In the genomic region with DNA sequence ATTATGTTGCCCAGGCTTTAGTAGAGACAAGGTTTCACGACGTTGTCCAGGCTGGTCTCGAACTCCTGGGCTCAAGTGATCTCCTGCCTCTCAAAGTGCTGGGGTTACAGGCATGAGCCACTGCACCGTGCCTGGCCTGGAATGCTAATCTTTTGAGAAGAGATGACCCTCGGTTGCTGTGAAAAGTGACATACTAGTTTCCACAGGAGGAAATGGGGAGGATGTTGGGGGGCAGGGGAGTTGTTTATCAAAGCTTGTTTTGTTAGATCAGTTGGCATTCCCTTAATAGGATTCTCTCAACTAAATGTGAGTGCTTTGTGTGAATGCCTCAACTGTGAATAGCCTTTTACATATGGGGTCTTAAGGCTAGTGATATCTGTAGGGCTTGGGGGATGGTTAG, we compare ENCODE assay signal across 11 cellular contexts. TPM values are rescaled to one million over a fixed set of nuclear protein-coding genes. Genes with fewer than 3 reads are reported as not detected.
DNase-seq lines count a peak whose midpoint lies in the region; ATAC-seq, FAIRE-seq and TF ChIP-seq lines count a peak whose summit lies in the region.
"Had no signal": no experiment of that assay in that cellular context is flagged by ENCODE, and none has a peak within 500 bp of the region (broad histone marks: within the 10 kb centered on the region; RNA-seq: fewer than 3 reads in every experiment).

No MANE protein-coding gene starts in this region.

- no peak overlapping the region for H2BK120ac ChIP-seq in mesendoderm (ENCODE audit: low read depth, low read length)

- H3K27me3 ChIP-seq in CD8-positive, alpha-beta memory T cell (ENCODE audit: insufficient read depth, low read length, poor library complexity, severe bottlenecking): no peaks in the 10 kb centered on the region
- H3K27me3 ChIP-seq in mesendoderm (ENCODE audit: insufficient read depth, low read length, poor library complexity) (no peaks in the 10 kb centered on the region), gastroesophageal sphincter (no peaks in the 10 kb centered on the region), thyroid gland (no peaks in the 10 kb centered on the region)

- POLR2A ChIA-PET in CD8-positive, alpha-beta memory T cell (lab: Charles Lee): interaction anchor here (0.7 to 2.7 kb wide), 2 partner anchors 17 to 465 kb away, joined by 8 to 24 read pairs; a partner anchor contains a TSS
- POLR2A ChIA-PET in HEK293 (lab: Yijun Ruan, JAX): interaction anchor here (0.6 to 3.1 kb wide), 4 partner anchors 11 to 774 kb away, joined by 3 to 22 read pairs (median 5); a partner anchor contains a TSS
- POLR2A ChIA-PET in activated CD8-positive, alpha-beta T cell treated with anti-CD3 and anti-CD28 coated beads, Interleukin-2, amount 10 ng/mL, durations not matched to agents 7 days and 5 days (lab: Charles Lee): interaction anchor here (0.7 to 6.3 kb wide), 2 partner anchors 18 to 65 kb away, joined by 8 to 64 read pairs; a partner anchor contains a TSS

- no peak overlapping the region for H3K4me3 ChIP-seq in CD8-positive, alpha-beta memory T cell (ENCODE audit: low read length)
- H3K4me3 ChIP-seq in HEK293 (ENCODE audit: low read depth, low read length): no peak overlapping the region
- H3K4me3 ChIP-seq in mesendoderm (ENCODE audit: low read length): no peak overlapping the region
- no peak overlapping the region for H3K4me3 ChIP-seq in kidney (ENCODE audit: low read length in 2 of 2)
- H3K4me3 ChIP-seq in gastroesophageal sphincter: no peak overlapping the region
- H3K4me3 ChIP-seq in thyroid gland (replicated peaks in 1 of 3): no peak overlapping the region

- H3K79me2 ChIP-seq in mesendoderm (ENCODE audit: control insufficient read depth, insufficient read depth, low read length): peaks cover 54% of the 10 kb centered on the region
- H3K79me2 ChIP-seq: parathyroid adenoma had no signal

- TF ChIP-seq CTCF in HEK293 (tag by site-specific recombination; IDR thresholded peaks at IDR 0.05): no peak
- no peak for TF ChIP-seq CTCF in kidney (IDR thresholded peaks at IDR 0.05; ENCODE audit: borderline replicate concordance, extremely low read depth, insufficient read depth)
- TF ChIP-seq CTCF in gastroesophageal sphincter (IDR thresholded peaks at IDR 0.05): no peak
- TF ChIP-seq CTCF in thyroid gland (IDR thresholded peaks at IDR 0.05): no peak

- intact Hi-C loops in kidney (cut with DNase I): no loop called here
- intact Hi-C loops in thyroid gland (cut with DNase I): no loop called here

- TF ChIP-seq EP300 in gastroesophageal sphincter (IDR thresholded peaks at IDR 0.05): no peak

- peaks cover 5% of the 10 kb centered on the region for H3K36me3 ChIP-seq in CD8-positive, alpha-beta memory T cell (ENCODE audit: insufficient read depth, low read length)
- H3K36me3 ChIP-seq in HEK293 (ENCODE audit: control insufficient read depth in 2 of 2, insufficient read depth in 1 of 2, low read length in 2 of 2) (peaks cover 48 to 67% of the 10 kb centered on the region in 2 experiments), mesendoderm (ENCODE audit: control insufficient read depth, insufficient read depth, low read length) (peaks cover 13% of the 10 kb centered on the region), kidney (ENCODE audit: control insufficient read depth in 1 of 2, insufficient read depth in 2 of 2, low read length in 2 of 2) (no peaks in the 10 kb centered on the region), gastroesophageal sphincter (peaks cover 0 to 35% of the 10 kb centered on the region in 2 donors), thyroid gland (no peaks in the 10 kb centered on the region)

- no peak overlapping the region for H3K23ac ChIP-seq in mesendoderm (ENCODE audit: low read length)

- H3K27ac Mint-ChIP-seq in CD8-positive, alpha-beta memory T cell: peak overlapping the region in 7 of 8 donors; percentile 23 to 77 (median 51)
- H3K27ac Mint-ChIP-seq in activated CD8-positive, alpha-beta T cell treated with anti-CD3 and anti-CD28 coated beads, Interleukin-2, amount 10 ng/mL, durations not matched to agents 7 days and 5 days: peak overlapping the region; percentile 65
- H3K27ac Mint-ChIP-seq: dendritic cell treated with granulocyte-macrophage colony-stimulating factor and Interleukin-4, amounts not matched to agents 40 ng/mL and 50 ng/mL, for 4 days had no signal

- no peak for DNase-seq in CD8-positive, alpha-beta memory T cell
- DNase-seq in activated CD8-positive, alpha-beta T cell treated with anti-CD3 and anti-CD28 coated beads, Interleukin-2, amount 10 ng/mL, durations not matched to agents 7 days and 5 days: no peak
- peak; percentile 61 for DNase-seq in mesendoderm
- no peak for DNase-seq in kidney
- no peak for DNase-seq in NCI-H1092 (lab: John Stamatoyannopoulos, UW)
- DNase-seq in thyroid gland: no peak
- DNase-seq: NCI-H1048 had no signal

- no peak for ATAC-seq in activated CD8-positive, alpha-beta T cell treated with anti-CD3 and anti-CD28 coated beads, Interleukin-2, amount 10 ng/mL, durations not matched to agents 7 days and 5 days
- ATAC-seq in gastroesophageal sphincter: no peak

- FAIRE-seq in kidney (lab: Jason Lieb, UNC): no peak

- H3K27me3 Mint-ChIP-seq in CD8-positive, alpha-beta memory T cell: no peaks in the 10 kb centered on the region
- H3K27me3 Mint-ChIP-seq in activated CD8-positive, alpha-beta T cell treated with anti-CD3 and anti-CD28 coated beads, Interleukin-2, amount 10 ng/mL, durations not matched to agents 7 days and 5 days (ENCODE audit: low read depth): peaks cover 2% of the 10 kb centered on the region
- H3K27me3 Mint-ChIP-seq: dendritic cell treated with granulocyte-macrophage colony-stimulating factor and Interleukin-4, amounts not matched to agents 40 ng/mL and 50 ng/mL, for 4 days had no signal

- peak overlapping the region in 2 of 7 donors; percentile 24 to 29 for H3K4me3 Mint-ChIP-seq in CD8-positive, alpha-beta memory T cell
- H3K4me3 Mint-ChIP-seq in activated CD8-positive, alpha-beta T cell treated with anti-CD3 and anti-CD28 coated beads, Interleukin-2, amount 10 ng/mL, durations not matched to agents 7 days and 5 days: no peak overlapping the region
- H3K4me3 Mint-ChIP-seq: dendritic cell treated with granulocyte-macrophage colony-stimulating factor and Interleukin-4, amounts not matched to agents 40 ng/mL and 50 ng/mL, for 4 days had no signal

- no peak overlapping the region for H3K4me2 ChIP-seq in mesendoderm (ENCODE audit: low read length)

- peaks cover 8% of the 10 kb centered on the region for H3K79me1 ChIP-seq in mesendoderm (ENCODE audit: low read length)

- H2BK5ac ChIP-seq in mesendoderm (ENCODE audit: low read length): no peak overlapping the region

- WGBS in mesendoderm (ENCODE audit: extremely low coverage, insufficient coverage, low lambda C conversion rate): no CpG with 5 or more reads among the region's 5 CpGs
- WGBS in gastroesophageal sphincter (ENCODE audit: low coverage in 1 of 2), 2 donors: 62 to 64% methylated on average over 5 of the region's 5 CpGs
- WGBS in thyroid gland, 2 donors: 63 to 71% methylated on average over 5 of the region's 5 CpGs

- no peak overlapping the region for H3K4ac ChIP-seq in mesendoderm (ENCODE audit: low read depth, low read length)

- H3K9ac ChIP-seq in mesendoderm (ENCODE audit: low read length) (peak overlapping the region; percentile 95), kidney (ENCODE audit: low read length in 2 of 2) (no peak overlapping the region)
- H3K9ac ChIP-seq: parathyroid adenoma had no signal

- peaks cover 0 to 30% (median 0%) of the 10 kb centered on the region in 3 donors for H3K36me3 Mint-ChIP-seq in CD8-positive, alpha-beta memory T cell
- H3K36me3 Mint-ChIP-seq in activated CD8-positive, alpha-beta T cell treated with anti-CD3 and anti-CD28 coated beads, Interleukin-2, amount 10 ng/mL, durations not matched to agents 7 days and 5 days (ENCODE audit: low read depth): peaks cover 48% of the 10 kb centered on the region

- H2BK15ac ChIP-seq in mesendoderm (replicated peaks; ENCODE audit: low read depth): no peak overlapping the region

- H3K18ac ChIP-seq in mesendoderm (ENCODE audit: low read length): no peak overlapping the region

- no peak overlapping the region for H4K5ac ChIP-seq in mesendoderm (ENCODE audit: low read length)

- CTCF ChIA-PET in CD8-positive, alpha-beta memory T cell (lab: Charles Lee): interaction anchor here (1.1 to 1.7 kb wide), 4 partner anchors 10 to 41 kb away, joined by 4 to 5 read pairs (median 4); no protein-coding TSS in a partner anchor
- CTCF ChIA-PET in HEK293 (lab: Yijun Ruan, JAX): interaction anchor here (0.6 to 2.3 kb wide), 4 partner anchors 9 to 773 kb away, joined by 3 to 8 read pairs (median 5); no protein-coding TSS in a partner anchor
- CTCF ChIA-PET in activated CD8-positive, alpha-beta T cell treated with anti-CD3 and anti-CD28 coated beads, Interleukin-2, amount 10 ng/mL, durations not matched to agents 7 days and 5 days (lab: Charles Lee): interaction anchor here (1.0 to 2.9 kb wide), 4 partner anchors 10 to 23 kb away, joined by 3 to 11 read pairs (median 6); a partner anchor contains a TSS

- TF ChIP-seq POLR2A in gastroesophageal sphincter (IDR thresholded peaks at IDR 0.05) (no peak), thyroid gland (IDR thresholded peaks at IDR 0.05) (no peak)

- H4K8ac ChIP-seq in mesendoderm (ENCODE audit: low read depth, low read length): no peak overlapping the region

- H3K4me1 ChIP-seq in CD8-positive, alpha-beta memory T cell (ENCODE audit: insufficient read depth, low read length): peaks cover 44% of the 10 kb centered on the region
- H3K4me1 ChIP-seq in HEK293 (ENCODE audit: control insufficient read depth, insufficient read depth, low read length) (peaks cover 28% of the 10 kb centered on the region), mesendoderm (ENCODE audit: control insufficient read depth, low read depth, low read length) (peaks cover 11% of the 10 kb centered on the region), kidney (ENCODE audit: control insufficient read depth in 1 of 2, insufficient read depth in 1 of 2, low read depth in 1 of 2, low read length in 2 of 2) (peaks cover 7 to 14% of the 10 kb centered on the region in 2 donors), gastroesophageal sphincter (peaks cover 5 to 59% (median 12%) of the 10 kb centered on the region in 3 donors), thyroid gland (peaks cover 12 to 24% of the 10 kb centered on the region in 2 donors)

- peaks cover 45 to 63% (median 49%) of the 10 kb centered on the region in 3 donors for H3K4me1 Mint-ChIP-seq in CD8-positive, alpha-beta memory T cell
- H3K4me1 Mint-ChIP-seq in activated CD8-positive, alpha-beta T cell treated with anti-CD3 and anti-CD28 coated beads, Interleukin-2, amount 10 ng/mL, durations not matched to agents 7 days and 5 days (ENCODE audit: low read depth): peaks cover 72% of the 10 kb centered on the region

- H2AK5ac ChIP-seq in mesendoderm (ENCODE audit: low read length): no peak overlapping the region

- H3K9me3 ChIP-seq in CD8-positive, alpha-beta memory T cell (ENCODE audit: low read length): no peaks in the 10 kb centered on the region
- H3K9me3 ChIP-seq in HEK293 (ENCODE audit: control insufficient read depth, insufficient read depth, low read depth, low read length) (no peaks in the 10 kb centered on the region), kidney (ENCODE audit: control insufficient read depth in 1 of 2, low read length in 2 of 2) (no peaks in the 10 kb centered on the region), gastroesophageal sphincter (no peaks in the 10 kb centered on the region), thyroid gland (no peaks in the 10 kb centered on the region)

- peak overlapping the region; percentile 84 for H3K56ac ChIP-seq in mesendoderm (ENCODE audit: low read length)

- no peak overlapping the region for H3K27ac ChIP-seq in CD8-positive, alpha-beta memory T cell (ENCODE audit: low read depth, low read length)
- H3K27ac ChIP-seq in HEK293 (ENCODE audit: extremely low read depth, low read depth, low read length): no peak overlapping the region; the same call in 1 of the 2 replicates
- peak overlapping the region; percentile 33 for H3K27ac ChIP-seq in mesendoderm (ENCODE audit: low read depth, low read length)
- H3K27ac ChIP-seq in kidney (ENCODE audit: low read depth in 2 of 2, low read length in 2 of 2): no peak overlapping the region
- H3K27ac ChIP-seq in gastroesophageal sphincter: no peak overlapping the region
- no peak overlapping the region for H3K27ac ChIP-seq in thyroid gland
- H3K27ac ChIP-seq: parathyroid adenoma had no signal

- H3K9me3 Mint-ChIP-seq in CD8-positive, alpha-beta memory T cell: no peaks in the 10 kb centered on the region
- no peaks in the 10 kb centered on the region for H3K9me3 Mint-ChIP-seq in activated CD8-positive, alpha-beta T cell treated with anti-CD3 and anti-CD28 coated beads, Interleukin-2, amount 10 ng/mL, durations not matched to agents 7 days and 5 days (ENCODE audit: insufficient read depth)
- H3K9me3 Mint-ChIP-seq: dendritic cell treated with granulocyte-macrophage colony-stimulating factor and Interleukin-4, amounts not matched to agents 40 ng/mL and 50 ng/mL, for 4 days had no signal

RNA-seq across cellular contexts. Expression of a gene that starts 16.4 kb away (rescaled TPM):
- 100 to 1,000 TPM; 184 to 199 TPM for total RNA-seq in CD8-positive, alpha-beta memory T cell
- polyA plus RNA-seq in CD8-positive, alpha-beta memory T cell: 364 TPM
- 100 to 1,000 TPM; 174 to 176 TPM for total RNA-seq in activated CD8-positive, alpha-beta T cell treated with anti-CD3 and anti-CD28 coated beads, Interleukin-2, amount 10 ng/mL, durations not matched to agents 7 days and 5 days
- 275 TPM for polyA plus RNA-seq in mesendoderm (2013, experiment 1 of 2)
- 261 TPM for polyA plus RNA-seq in mesendoderm (2013, experiment 2 of 2)
- total RNA-seq in kidney (215 TPM), gastroesophageal sphincter (100 to 1,000 TPM; 194 to 326 (median 314) TPM), thyroid gland (100 to 1,000 TPM; 343 to 366 (median 354) TPM)
- 124 TPM for polyA plus RNA-seq in kidney (ENCODE audit: insufficient read depth, low read depth, low replicate concordance)
